ENCODE assay signal across 8 cellular contexts in the genomic region with DNA sequence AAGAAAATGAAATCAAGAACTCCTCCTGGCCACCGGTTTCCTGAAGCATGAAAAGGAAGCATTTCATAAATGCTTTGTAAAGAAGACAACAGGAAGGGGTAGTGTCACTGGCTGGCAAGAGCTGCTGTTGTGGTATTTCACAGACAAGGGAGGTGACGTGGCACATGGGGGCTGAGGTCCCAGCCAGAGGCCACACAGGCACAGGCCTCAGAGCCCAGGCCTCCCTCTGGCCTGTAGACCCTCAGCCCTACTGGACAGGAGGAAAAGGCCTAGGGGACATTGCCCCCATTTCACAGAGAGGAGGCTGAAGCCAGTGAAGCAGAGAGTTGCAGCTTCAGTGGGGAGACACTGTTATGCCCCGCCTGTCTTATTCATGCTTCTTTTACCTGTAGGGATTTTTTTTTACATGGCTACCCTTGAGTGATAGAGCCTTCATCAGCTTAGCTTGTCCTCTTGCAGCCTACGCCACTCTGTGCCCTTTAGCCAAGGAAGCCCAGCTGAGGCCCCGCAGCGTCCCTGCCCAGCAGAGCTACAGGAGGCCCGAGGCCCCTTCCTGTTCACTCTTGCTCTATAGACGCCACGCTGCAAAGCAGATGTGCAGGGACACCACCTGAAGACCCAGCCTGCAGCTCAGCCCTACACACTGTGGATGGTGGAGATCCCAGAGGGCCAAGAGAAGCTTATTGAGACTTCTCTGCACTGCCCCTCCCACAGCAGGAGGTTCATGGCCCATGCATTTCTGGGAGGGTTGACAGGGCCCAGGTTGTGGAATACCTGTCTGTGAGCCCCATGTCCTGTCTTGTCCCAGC. TPM values are rescaled to one million over a fixed set of nuclear protein-coding genes. Genes with fewer than 3 reads are reported as not detected.
DNase-seq lines count a peak whose midpoint lies in the region; ATAC-seq and TF ChIP-seq lines count a peak whose summit lies in the region.

No MANE protein-coding gene starts in this region.

- peak overlapping the region; percentile 89 for H3K27ac ChIP-seq in CD4-positive, alpha-beta T cell (ENCODE audit: low read depth, low read length)
- peak overlapping the region; percentile 98 for H3K27ac ChIP-seq in MM.1S (ENCODE audit: low read length)

- no peak overlapping the region for H2AFZ ChIP-seq in MM.1S (ENCODE audit: low read length)

- CTCF ChIA-PET in CD4-positive, alpha-beta T cell (lab: Charles Lee), result interaction anchor here (0.8 to 4.7 kb wide), 9 partner anchors 10 to 46 kb away, joined by 3 to 34 read pairs (median 7); a partner anchor contains a TSS

- POLR2A ChIA-PET in CD4-positive, alpha-beta T cell (lab: Charles Lee), result interaction anchor here (0.8 to 15.8 kb wide), 14 partner anchors 9 to 66 kb away, joined by 3 to 1045 read pairs (median 31); a partner anchor contains a TSS

- peaks cover 96% of the 10 kb centered on the region for H3K4me1 Mint-ChIP-seq in CD4-positive, alpha-beta T cell (ENCODE audit: low read depth)

- peaks cover 82% of the 10 kb centered on the region for H3K79me2 ChIP-seq in MM.1S (ENCODE audit: low read length)

- intact Hi-C loops in CD4-positive, alpha-beta T cell (cut with DNase I, micrococcal nuclease), result loop anchor here (1.0 to 5.0 kb wide), 6 partner anchors 10 to 44 kb away; no protein-coding TSS in a partner anchor
- intact Hi-C loops in Right ventricle myocardium superior (cut with DNase I), result no loop called here

- H3F3A ChIP-seq in MM.1S (ENCODE audit: insufficient read depth, low read length), result peaks cover 49% of the 10 kb centered on the region

- peak; percentile 73 for ATAC-seq in CD4-positive, alpha-beta T cell (ENCODE audit: poor library complexity)
- ATAC-seq in GM21515 (IDR thresholded peaks at IDR 0.05; ENCODE audit: unreplicated experiment) (peak; percentile 41), Right ventricle myocardium superior (ENCODE audit: poor library complexity) (peak; percentile 57)

- peak overlapping the region; percentile 57 for H3K4me3 Mint-ChIP-seq in CD4-positive, alpha-beta T cell

- peak overlapping the region; percentile 88 for H3K9ac ChIP-seq in MM.1S (ENCODE audit: low read length)

- H3K36me3 ChIP-seq in MM.1S (replicated peaks; ENCODE audit: insufficient read depth, low read length), result no peaks in the 10 kb centered on the region; the same call in 1 of the 2 replicates

- peak overlapping the region; percentile 97 for H3K27ac Mint-ChIP-seq in CD4-positive, alpha-beta T cell

- no peaks in the 10 kb centered on the region for H3K9me2 ChIP-seq in MM.1S (replicated peaks; ENCODE audit: insufficient read depth, low read length)

- peak; percentile 56 to 73 (median 62) for DNase-seq in CD4-positive, alpha-beta T cell
- DNase-seq in MM.1S, result peak; percentile 84
- DNase-seq in activated T-helper 1 cell treated with Interleukin-2 at 50 U/mL for 16 hours (ENCODE audit: low read depth), result peak; percentile 54
- peak; percentile 77 for DNase-seq in Right ventricle myocardium superior
- peak; percentile 44 for DNase-seq in stimulated activated CD8-positive, alpha-beta memory T cell treated with anti-CD3 and anti-CD28 coated beads, Interleukin-4, amount 100 ng/mL, for 24 hours (ENCODE audit: low read depth)
- no peak for DNase-seq in NCI-H748 (lab: John Stamatoyannopoulos, UW; ENCODE audit: unreplicated experiment)
- no peak for DNase-seq in SK-N-DZ (ENCODE audit: low spot score)

- H3K4me1 ChIP-seq in MM.1S (ENCODE audit: low read length), result peaks cover 89% of the 10 kb centered on the region

- no peaks in the 10 kb centered on the region for H3K27me3 Mint-ChIP-seq in CD4-positive, alpha-beta T cell

- TF ChIP-seq CTCF in CD4-positive, alpha-beta T cell (IDR thresholded peaks at IDR 0.05), result no peak
- TF ChIP-seq CTCF in MM.1S (IDR thresholded peaks at IDR 0.05; ENCODE audit: low read length), result no peak

- H4K20me1 ChIP-seq in MM.1S (ENCODE audit: insufficient read depth, low read length), result no peaks in the 10 kb centered on the region

- H3K4me3 ChIP-seq in MM.1S (ENCODE audit: low read length), result peak overlapping the region; percentile 51

- H3K9me3 ChIP-seq in CD4-positive, alpha-beta T cell (ENCODE audit: control insufficient read depth, low read length), result no peaks in the 10 kb centered on the region
- no peaks in the 10 kb centered on the region for H3K9me3 ChIP-seq in MM.1S (replicated peaks; ENCODE audit: insufficient read depth, low read length)

- peaks cover 56% of the 10 kb centered on the region for H3K36me3 Mint-ChIP-seq in CD4-positive, alpha-beta T cell (ENCODE audit: low read depth)

- H3K27me3 ChIP-seq in CD4-positive, alpha-beta T cell (ENCODE audit: control insufficient read depth, insufficient read depth, low read length), result no peaks in the 10 kb centered on the region
- H3K27me3 ChIP-seq in MM.1S (replicated peaks; ENCODE audit: insufficient read depth, low read length), result no peaks in the 10 kb centered on the region

- peak overlapping the region; percentile 97 for H3K4me2 ChIP-seq in MM.1S (ENCODE audit: low read depth, low read length)

- H3K9me3 Mint-ChIP-seq in CD4-positive, alpha-beta T cell, result peaks cover 2% of the 10 kb centered on the region

RNA-seq across cellular contexts. Expression of a gene that starts 33.8 kb away (rescaled TPM):
- 1,000 to 10,000 TPM; 1,212 to 1,234 TPM for total RNA-seq in CD4-positive, alpha-beta T cell
- total RNA-seq in Right ventricle myocardium superior, result 12.5 TPM
- polyA plus RNA-seq in SK-N-DZ (2014; cell fraction: cytosol; rRNA removed), result 1.4 and 1.5 TPM in 2 replicates
- polyA plus RNA-seq in SK-N-DZ (2014; cell fraction: nucleus; rRNA removed), result 0.74 and 1.9 TPM in 2 replicates

Comparison
In these comparisons a context has a peak if more than half of its experiments do, and no peak if none do; other contexts are left out.
1. DNase-seq: peak in CD4-positive, alpha-beta T cell (10 of 10), MM.1S (single experiment), activated T-helper 1 cell treated with Interleukin-2 at 50 U/mL for 16 hours (single experiment), Right ventricle myocardium superior (single experiment) and stimulated activated CD8-positive, alpha-beta memory T cell treated with anti-CD3 and anti-CD28 coated beads, Interleukin-4, amount 100 ng/mL, for 24 hours (single experiment); none in NCI-H748 (single experiment) and SK-N-DZ (single experiment).
2. RNA of a gene that starts 33.8 kb away (total RNA-seq): 1,212 to 1,234 TPM in CD4-positive, alpha-beta T cell; 12.5 TPM in Right ventricle myocardium superior (single experiment); every median in the first group is over 10 times any median in the second.
3. Peak in every context shown above with its lines, with median percentiles within 50 percentile points of each other: ATAC-seq.